Comparison of ENCODE assay signal across 1 cellular context in the genomic region with DNA sequence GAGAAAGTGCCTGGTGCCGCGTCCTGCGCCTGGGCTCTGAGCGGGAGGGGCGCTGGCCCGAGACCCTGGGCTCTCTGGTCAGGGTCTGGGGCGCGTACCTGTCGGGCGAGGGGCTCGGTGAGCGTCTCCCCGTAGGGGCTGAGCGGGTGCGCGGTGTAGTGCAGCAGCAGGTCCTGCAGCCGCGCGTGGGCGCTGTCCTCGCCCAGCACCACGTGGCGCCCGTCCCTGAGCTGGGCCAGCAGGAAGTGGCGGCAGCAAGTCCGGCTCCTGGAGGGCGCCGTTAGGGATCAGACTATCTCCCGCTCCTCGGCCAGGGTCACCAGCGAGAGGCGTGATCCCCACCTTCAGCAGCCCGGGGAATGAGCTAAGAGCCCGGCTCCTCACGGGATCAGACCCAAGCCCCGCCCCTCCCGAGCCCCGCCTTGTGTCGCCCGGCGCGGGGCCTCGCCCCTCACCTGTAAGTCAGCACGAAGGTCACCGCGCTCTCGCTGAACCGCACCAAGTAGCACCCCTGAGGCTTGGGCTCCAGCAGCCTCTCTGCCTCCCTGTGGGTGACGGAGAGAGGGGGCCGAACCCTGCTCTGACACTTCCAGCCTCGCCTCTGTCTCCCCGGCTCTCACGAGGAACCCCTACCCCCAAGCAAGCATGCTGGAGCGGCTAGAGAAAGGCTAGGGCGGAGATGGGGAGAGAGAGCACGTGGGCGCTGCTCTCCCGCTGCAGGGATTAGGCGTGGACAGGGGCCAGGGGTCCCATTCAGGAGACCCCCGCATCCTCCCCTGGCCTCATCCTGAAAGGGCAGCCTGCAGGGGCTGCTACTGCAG.
TF ChIP-seq lines count a peak whose summit lies in the region.

No MANE protein-coding gene starts in this region.

TF ChIP-seq in K562, 482 proteins besides CTCF, POLR2A, EP300 and RAD21 (continued from another document and continues in another):
- TF ChIP-seq, protein P1, sequence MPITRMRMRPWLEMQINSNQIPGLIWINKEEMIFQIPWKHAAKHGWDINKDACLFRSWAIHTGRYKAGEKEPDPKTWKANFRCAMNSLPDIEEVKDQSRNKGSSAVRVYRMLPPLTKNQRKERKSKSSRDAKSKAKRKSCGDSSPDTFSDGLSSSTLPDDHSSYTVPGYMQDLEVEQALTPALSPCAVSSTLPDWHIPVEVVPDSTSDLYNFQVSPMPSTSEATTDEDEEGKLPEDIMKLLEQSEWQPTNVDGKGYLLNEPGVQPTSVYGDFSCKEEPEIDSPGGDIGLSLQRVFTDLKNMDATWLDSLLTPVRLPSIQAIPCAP (CRISPR knock-in tag; IDR thresholded peaks at IDR 0.05; ENCODE audit: borderline replicate concordance): no peak
- TF ChIP-seq, protein P2, sequence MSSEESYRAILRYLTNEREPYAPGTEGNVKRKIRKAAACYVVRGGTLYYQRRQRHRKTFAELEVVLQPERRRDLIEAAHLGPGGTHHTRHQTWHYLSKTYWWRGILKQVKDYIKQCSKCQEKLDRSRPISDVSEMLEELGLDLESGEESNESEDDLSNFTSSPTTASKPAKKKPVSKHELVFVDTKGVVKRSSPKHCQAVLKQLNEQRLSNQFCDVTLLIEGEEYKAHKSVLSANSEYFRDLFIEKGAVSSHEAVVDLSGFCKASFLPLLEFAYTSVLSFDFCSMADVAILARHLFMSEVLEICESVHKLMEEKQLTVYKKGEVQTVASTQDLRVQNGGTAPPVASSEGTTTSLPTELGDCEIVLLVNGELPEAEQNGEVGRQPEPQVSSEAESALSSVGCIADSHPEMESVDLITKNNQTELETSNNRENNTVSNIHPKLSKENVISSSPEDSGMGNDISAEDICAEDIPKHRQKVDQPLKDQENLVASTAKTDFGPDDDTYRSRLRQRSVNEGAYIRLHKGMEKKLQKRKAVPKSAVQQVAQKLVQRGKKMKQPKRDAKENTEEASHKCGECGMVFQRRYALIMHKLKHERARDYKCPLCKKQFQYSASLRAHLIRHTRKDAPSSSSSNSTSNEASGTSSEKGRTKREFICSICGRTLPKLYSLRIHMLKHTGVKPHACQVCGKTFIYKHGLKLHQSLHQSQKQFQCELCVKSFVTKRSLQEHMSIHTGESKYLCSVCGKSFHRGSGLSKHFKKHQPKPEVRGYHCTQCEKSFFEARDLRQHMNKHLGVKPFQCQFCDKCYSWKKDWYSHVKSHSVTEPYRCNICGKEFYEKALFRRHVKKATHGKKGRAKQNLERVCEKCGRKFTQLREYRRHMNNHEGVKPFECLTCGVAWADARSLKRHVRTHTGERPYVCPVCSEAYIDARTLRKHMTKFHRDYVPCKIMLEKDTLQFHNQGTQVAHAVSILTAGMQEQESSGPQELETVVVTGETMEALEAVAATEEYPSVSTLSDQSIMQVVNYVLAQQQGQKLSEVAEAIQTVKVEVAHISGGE (CRISPR knock-in tag; IDR thresholded peaks at IDR 0.05): peak in 1 of 3 experiments; percentile 90; a peak in 2 of 6 replicates
- TF ChIP-seq NCOA4 (IDR thresholded peaks at IDR 0.05; ENCODE audit: partially characterized antibody): no peak
- TF ChIP-seq IFI16 (CRISPR knock-in tag; IDR thresholded peaks at IDR 0.05): no peak
- TF ChIP-seq PHF20 (IDR thresholded peaks at IDR 0.05; ENCODE audit: partially characterized antibody): peak; percentile 61
- TF ChIP-seq MXI1 (IDR thresholded peaks at IDR 0.05; ENCODE audit: low read depth, low read length): peak; percentile 85
- peak; percentile 89 for TF ChIP-seq RNF2 (IDR thresholded peaks at IDR 0.05)
- TF ChIP-seq, protein P3, sequence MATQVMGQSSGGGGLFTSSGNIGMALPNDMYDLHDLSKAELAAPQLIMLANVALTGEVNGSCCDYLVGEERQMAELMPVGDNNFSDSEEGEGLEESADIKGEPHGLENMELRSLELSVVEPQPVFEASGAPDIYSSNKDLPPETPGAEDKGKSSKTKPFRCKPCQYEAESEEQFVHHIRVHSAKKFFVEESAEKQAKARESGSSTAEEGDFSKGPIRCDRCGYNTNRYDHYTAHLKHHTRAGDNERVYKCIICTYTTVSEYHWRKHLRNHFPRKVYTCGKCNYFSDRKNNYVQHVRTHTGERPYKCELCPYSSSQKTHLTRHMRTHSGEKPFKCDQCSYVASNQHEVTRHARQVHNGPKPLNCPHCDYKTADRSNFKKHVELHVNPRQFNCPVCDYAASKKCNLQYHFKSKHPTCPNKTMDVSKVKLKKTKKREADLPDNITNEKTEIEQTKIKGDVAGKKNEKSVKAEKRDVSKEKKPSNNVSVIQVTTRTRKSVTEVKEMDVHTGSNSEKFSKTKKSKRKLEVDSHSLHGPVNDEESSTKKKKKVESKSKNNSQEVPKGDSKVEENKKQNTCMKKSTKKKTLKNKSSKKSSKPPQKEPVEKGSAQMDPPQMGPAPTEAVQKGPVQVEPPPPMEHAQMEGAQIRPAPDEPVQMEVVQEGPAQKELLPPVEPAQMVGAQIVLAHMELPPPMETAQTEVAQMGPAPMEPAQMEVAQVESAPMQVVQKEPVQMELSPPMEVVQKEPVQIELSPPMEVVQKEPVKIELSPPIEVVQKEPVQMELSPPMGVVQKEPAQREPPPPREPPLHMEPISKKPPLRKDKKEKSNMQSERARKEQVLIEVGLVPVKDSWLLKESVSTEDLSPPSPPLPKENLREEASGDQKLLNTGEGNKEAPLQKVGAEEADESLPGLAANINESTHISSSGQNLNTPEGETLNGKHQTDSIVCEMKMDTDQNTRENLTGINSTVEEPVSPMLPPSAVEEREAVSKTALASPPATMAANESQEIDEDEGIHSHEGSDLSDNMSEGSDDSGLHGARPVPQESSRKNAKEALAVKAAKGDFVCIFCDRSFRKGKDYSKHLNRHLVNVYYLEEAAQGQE (CRISPR knock-in tag; IDR thresholded peaks at IDR 0.05; ENCODE audit: low read depth): 0 out of 2 replicates have a peak, but pooled peaks have one; percentile 25
- no peak for TF ChIP-seq NCOR1 (IDR thresholded peaks at IDR 0.05)
- TF ChIP-seq, protein P4, sequence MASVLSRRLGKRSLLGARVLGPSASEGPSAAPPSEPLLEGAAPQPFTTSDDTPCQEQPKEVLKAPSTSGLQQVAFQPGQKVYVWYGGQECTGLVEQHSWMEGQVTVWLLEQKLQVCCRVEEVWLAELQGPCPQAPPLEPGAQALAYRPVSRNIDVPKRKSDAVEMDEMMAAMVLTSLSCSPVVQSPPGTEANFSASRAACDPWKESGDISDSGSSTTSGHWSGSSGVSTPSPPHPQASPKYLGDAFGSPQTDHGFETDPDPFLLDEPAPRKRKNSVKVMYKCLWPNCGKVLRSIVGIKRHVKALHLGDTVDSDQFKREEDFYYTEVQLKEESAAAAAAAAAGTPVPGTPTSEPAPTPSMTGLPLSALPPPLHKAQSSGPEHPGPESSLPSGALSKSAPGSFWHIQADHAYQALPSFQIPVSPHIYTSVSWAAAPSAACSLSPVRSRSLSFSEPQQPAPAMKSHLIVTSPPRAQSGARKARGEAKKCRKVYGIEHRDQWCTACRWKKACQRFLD (CRISPR knock-in tag; IDR thresholded peaks at IDR 0.05): no peak
- TF ChIP-seq MCM2 (IDR thresholded peaks at IDR 0.05; ENCODE audit: low read depth): no peak
- TF ChIP-seq NR3C1 (CRISPR knock-in tag; IDR thresholded peaks at IDR 0.05): no peak
- TF ChIP-seq, protein P5, sequence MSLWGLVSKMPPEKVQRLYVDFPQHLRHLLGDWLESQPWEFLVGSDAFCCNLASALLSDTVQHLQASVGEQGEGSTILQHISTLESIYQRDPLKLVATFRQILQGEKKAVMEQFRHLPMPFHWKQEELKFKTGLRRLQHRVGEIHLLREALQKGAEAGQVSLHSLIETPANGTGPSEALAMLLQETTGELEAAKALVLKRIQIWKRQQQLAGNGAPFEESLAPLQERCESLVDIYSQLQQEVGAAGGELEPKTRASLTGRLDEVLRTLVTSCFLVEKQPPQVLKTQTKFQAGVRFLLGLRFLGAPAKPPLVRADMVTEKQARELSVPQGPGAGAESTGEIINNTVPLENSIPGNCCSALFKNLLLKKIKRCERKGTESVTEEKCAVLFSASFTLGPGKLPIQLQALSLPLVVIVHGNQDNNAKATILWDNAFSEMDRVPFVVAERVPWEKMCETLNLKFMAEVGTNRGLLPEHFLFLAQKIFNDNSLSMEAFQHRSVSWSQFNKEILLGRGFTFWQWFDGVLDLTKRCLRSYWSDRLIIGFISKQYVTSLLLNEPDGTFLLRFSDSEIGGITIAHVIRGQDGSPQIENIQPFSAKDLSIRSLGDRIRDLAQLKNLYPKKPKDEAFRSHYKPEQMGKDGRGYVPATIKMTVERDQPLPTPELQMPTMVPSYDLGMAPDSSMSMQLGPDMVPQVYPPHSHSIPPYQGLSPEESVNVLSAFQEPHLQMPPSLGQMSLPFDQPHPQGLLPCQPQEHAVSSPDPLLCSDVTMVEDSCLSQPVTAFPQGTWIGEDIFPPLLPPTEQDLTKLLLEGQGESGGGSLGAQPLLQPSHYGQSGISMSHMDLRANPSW (CRISPR knock-in tag; IDR thresholded peaks at IDR 0.05): no peak
- peak; percentile 80 for TF ChIP-seq ZFX (CRISPR knock-in tag; IDR thresholded peaks at IDR 0.05)
- no peak for TF ChIP-seq SRSF9 (IDR thresholded peaks at IDR 0.05; ENCODE audit: borderline replicate concordance, low read depth, low read length)
- TF ChIP-seq KLF16 (IDR thresholded peaks at IDR 0.05): peak; percentile 36; the same call in 1 of the 2 replicates
- no peak for TF ChIP-seq CREBBP (IDR thresholded peaks at IDR 0.05; ENCODE audit: low read depth, low read length)
- TF ChIP-seq ZNF431 (CRISPR knock-in tag; IDR thresholded peaks at IDR 0.05): no peak
- no peak for TF ChIP-seq TSC22D4 (tag; IDR thresholded peaks at IDR 0.05)
- no peak for TF ChIP-seq CBX2 (IDR thresholded peaks at IDR 0.05; ENCODE audit: insufficient read depth, low read length, poor library complexity, severe bottlenecking)
- peak in 1 of 2 experiments; percentile 60; a peak in 1 of 4 replicates for TF ChIP-seq RCOR1 (IDR thresholded peaks at IDR 0.05; ENCODE audit: borderline replicate concordance in 1 of 2, low read depth in 2 of 2, low read length in 2 of 2)
- no peak for TF ChIP-seq ZNF184 (CRISPR knock-in tag; IDR thresholded peaks at IDR 0.05)
- TF ChIP-seq, protein P6, sequence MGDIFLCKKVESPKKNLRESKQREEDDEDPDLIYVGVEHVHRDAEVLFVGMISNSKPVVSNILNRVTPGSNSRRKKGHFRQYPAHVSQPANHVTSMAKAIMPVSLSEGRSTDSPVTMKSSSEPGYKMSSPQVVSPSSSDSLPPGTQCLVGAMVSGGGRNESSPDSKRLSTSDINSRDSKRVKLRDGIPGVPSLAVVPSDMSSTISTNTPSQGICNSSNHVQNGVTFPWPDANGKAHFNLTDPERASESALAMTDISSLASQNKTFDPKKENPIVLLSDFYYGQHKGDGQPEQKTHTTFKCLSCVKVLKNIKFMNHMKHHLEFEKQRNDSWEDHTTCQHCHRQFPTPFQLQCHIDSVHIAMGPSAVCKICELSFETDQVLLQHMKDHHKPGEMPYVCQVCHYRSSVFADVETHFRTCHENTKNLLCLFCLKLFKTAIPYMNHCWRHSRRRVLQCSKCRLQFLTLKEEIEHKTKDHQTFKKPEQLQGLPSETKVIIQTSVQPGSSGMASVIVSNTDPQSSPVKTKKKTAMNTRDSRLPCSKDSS (IDR thresholded peaks at IDR 0.05; ENCODE audit: low read depth, partially characterized antibody): no peak
- no peak for TF ChIP-seq EHMT2 (IDR thresholded peaks at IDR 0.05)
- TF ChIP-seq, protein P7, sequence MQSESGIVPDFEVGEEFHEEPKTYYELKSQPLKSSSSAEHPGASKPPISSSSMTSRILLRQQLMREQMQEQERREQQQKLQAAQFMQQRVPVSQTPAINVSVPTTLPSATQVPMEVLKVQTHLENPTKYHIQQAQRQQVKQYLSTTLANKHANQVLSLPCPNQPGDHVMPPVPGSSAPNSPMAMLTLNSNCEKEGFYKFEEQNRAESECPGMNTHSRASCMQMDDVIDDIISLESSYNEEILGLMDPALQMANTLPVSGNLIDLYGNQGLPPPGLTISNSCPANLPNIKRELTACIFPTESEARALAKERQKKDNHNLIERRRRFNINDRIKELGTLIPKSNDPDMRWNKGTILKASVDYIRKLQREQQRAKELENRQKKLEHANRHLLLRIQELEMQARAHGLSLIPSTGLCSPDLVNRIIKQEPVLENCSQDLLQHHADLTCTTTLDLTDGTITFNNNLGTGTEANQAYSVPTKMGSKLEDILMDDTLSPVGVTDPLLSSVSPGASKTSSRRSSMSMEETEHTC (IDR thresholded peaks at IDR 0.05): 0 out of 2 replicates have a peak, but pooled peaks have one; percentile 11
- no peak for TF ChIP-seq ZFP30 (CRISPR knock-in tag; IDR thresholded peaks at IDR 0.05; ENCODE audit: borderline replicate concordance)
- no peak for TF ChIP-seq ZNF778 (CRISPR knock-in tag; IDR thresholded peaks at IDR 0.05)
- TF ChIP-seq CTBP1 (IDR thresholded peaks at IDR 0.05; ENCODE audit: borderline replicate concordance): peak; percentile 87
- no peak for TF ChIP-seq EZH2 (IDR thresholded peaks at IDR 0.05; ENCODE audit: borderline replicate concordance, low read depth, low read length)
- no peak for TF ChIP-seq ZC3H11A (IDR thresholded peaks at IDR 0.05; ENCODE audit: low read depth, low read length)
- TF ChIP-seq, protein P8, sequence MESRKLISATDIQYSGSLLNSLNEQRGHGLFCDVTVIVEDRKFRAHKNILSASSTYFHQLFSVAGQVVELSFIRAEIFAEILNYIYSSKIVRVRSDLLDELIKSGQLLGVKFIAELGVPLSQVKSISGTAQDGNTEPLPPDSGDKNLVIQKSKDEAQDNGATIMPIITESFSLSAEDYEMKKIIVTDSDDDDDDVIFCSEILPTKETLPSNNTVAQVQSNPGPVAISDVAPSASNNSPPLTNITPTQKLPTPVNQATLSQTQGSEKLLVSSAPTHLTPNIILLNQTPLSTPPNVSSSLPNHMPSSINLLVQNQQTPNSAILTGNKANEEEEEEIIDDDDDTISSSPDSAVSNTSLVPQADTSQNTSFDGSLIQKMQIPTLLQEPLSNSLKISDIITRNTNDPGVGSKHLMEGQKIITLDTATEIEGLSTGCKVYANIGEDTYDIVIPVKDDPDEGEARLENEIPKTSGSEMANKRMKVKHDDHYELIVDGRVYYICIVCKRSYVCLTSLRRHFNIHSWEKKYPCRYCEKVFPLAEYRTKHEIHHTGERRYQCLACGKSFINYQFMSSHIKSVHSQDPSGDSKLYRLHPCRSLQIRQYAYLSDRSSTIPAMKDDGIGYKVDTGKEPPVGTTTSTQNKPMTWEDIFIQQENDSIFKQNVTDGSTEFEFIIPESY (CRISPR knock-in tag; IDR thresholded peaks at IDR 0.05): peak; percentile 91
- TF ChIP-seq, protein P9, sequence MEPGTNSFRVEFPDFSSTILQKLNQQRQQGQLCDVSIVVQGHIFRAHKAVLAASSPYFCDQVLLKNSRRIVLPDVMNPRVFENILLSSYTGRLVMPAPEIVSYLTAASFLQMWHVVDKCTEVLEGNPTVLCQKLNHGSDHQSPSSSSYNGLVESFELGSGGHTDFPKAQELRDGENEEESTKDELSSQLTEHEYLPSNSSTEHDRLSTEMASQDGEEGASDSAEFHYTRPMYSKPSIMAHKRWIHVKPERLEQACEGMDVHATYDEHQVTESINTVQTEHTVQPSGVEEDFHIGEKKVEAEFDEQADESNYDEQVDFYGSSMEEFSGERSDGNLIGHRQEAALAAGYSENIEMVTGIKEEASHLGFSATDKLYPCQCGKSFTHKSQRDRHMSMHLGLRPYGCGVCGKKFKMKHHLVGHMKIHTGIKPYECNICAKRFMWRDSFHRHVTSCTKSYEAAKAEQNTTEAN (CRISPR knock-in tag; IDR thresholded peaks at IDR 0.05): no peak
- no peak for TF ChIP-seq SETDB1 (IDR thresholded peaks at IDR 0.05; ENCODE audit: low read length)
- no peak for TF ChIP-seq XRCC4 (IDR thresholded peaks at IDR 0.05; ENCODE audit: extremely low read depth, insufficient read depth, insufficient read length)
- no peak for TF ChIP-seq ATF1 (CRISPR knock-in tag; IDR thresholded peaks at IDR 0.05)
- peak; percentile 59 for TF ChIP-seq ATF1 (tag; IDR thresholded peaks at IDR 0.05)
- no peak for TF ChIP-seq FUS (optimal IDR thresholded peaks at IDR 0.05; ENCODE audit: low read depth, low read length)
- TF ChIP-seq EWSR1 (IDR thresholded peaks at IDR 0.05; ENCODE audit: borderline replicate concordance, low read depth, partially characterized antibody): no peak
- no peak for TF ChIP-seq TAF15 (IDR thresholded peaks at IDR 0.05; ENCODE audit: low read depth, low read length)
- TF ChIP-seq ZNF282 (CRISPR knock-in tag; IDR thresholded peaks at IDR 0.05): no peak
- TF ChIP-seq ARID1B (IDR thresholded peaks at IDR 0.05): peak; percentile 46
- TF ChIP-seq RBM39 (optimal IDR thresholded peaks at IDR 0.05; ENCODE audit: low read depth, low read length): no peak
